ENCODE assay signal across 14 cellular contexts in genomic region chr4:15893967-15894366, GRCh38. TPM values are rescaled to one million over a fixed set of nuclear protein-coding genes. Genes with fewer than 3 reads are reported as not detected.
A peak's percentile ranks its signal among the peaks of the same experiment; 100 is the strongest.
DNase-seq lines count a peak whose midpoint lies in the region; FAIRE-seq lines count a peak whose summit lies in the region.
"Had no signal": no experiment of that assay in that cellular context is flagged by ENCODE, and none has a peak within 500 bp of the region (broad histone marks: within the 10 kb centered on the region; RNA-seq: fewer than 3 reads in every experiment).

No MANE protein-coding gene starts in this region.

- CTCF ChIA-PET in CD8-positive, alpha-beta memory T cell (lab: Charles Lee): interaction anchor here (1.2 kb wide), 1 partner anchor 11 kb away, joined by 3 read pairs; no protein-coding TSS in a partner anchor

- no peak overlapping the region for H3K27ac ChIP-seq in CD8-positive, alpha-beta memory T cell (ENCODE audit: low read depth, low read length)
- H3K27ac ChIP-seq: tibial artery had no signal

- no peaks in the 10 kb centered on the region for H3K4me1 ChIP-seq in CD8-positive, alpha-beta memory T cell (ENCODE audit: insufficient read depth, low read length)
- H3K4me1 ChIP-seq: tibial artery had no signal

- no peak overlapping the region for H3K4me3 Mint-ChIP-seq in CD8-positive, alpha-beta memory T cell
- no peak overlapping the region for H3K4me3 Mint-ChIP-seq in activated T-helper 1 cell treated with anti-CD3 and anti-CD28 coated beads, Interleukin-12 subunit alpha, Interleukin-12 subunit beta, Interleukin-2, Interleukin-4 antibody, amounts not matched to agents 30 ng/mL and 10 ng/mL and 1 ng/mL, durations not matched to agents 14 hours and 24 hours and 36 hours
- H3K4me3 Mint-ChIP-seq: activated CD8-positive, alpha-beta memory T cell treated with anti-CD3 and anti-CD28 coated beads, Interleukin-2, amount 10 ng/mL, durations not matched to agents 7 days and 5 days; naive thymus-derived CD8-positive, alpha-beta T cell had no signal

- no peak overlapping the region for H3K4me3 ChIP-seq in skeletal muscle cell (ENCODE audit: low read depth, low read length)
- H3K4me3 ChIP-seq in CD8-positive, alpha-beta memory T cell (ENCODE audit: low read length): no peak overlapping the region
- H3K4me3 ChIP-seq: tibial artery had no signal

- no peaks in the 10 kb centered on the region for H3K4me1 Mint-ChIP-seq in CD8-positive, alpha-beta memory T cell
- no peaks in the 10 kb centered on the region for H3K4me1 Mint-ChIP-seq in activated T-helper 1 cell treated with anti-CD3 and anti-CD28 coated beads, Interleukin-12 subunit alpha, Interleukin-12 subunit beta, Interleukin-2, Interleukin-4 antibody, amounts not matched to agents 30 ng/mL and 10 ng/mL and 1 ng/mL, durations not matched to agents 14 hours and 24 hours and 36 hours (ENCODE audit: low read depth)
- H3K4me1 Mint-ChIP-seq: activated CD8-positive, alpha-beta memory T cell treated with anti-CD3 and anti-CD28 coated beads, Interleukin-2, amount 10 ng/mL, durations not matched to agents 7 days and 5 days had no signal

- no peaks in the 10 kb centered on the region for H3K9me3 ChIP-seq in CD8-positive, alpha-beta memory T cell (ENCODE audit: low read length)
- H3K9me3 ChIP-seq: tibial artery had no signal

- peak; percentile 88 for FAIRE-seq in RCC 7860 (lab: Jason Lieb, UNC)

- intact Hi-C loops in activated T-helper 1 cell treated with anti-CD3 and anti-CD28 coated beads, Interleukin-12 subunit alpha, Interleukin-12 subunit beta, Interleukin-2, Interleukin-4 antibody, amounts not matched to agents 30 ng/mL and 10 ng/mL and 1 ng/mL, durations not matched to agents 14 hours and 24 hours and 36 hours (cut with micrococcal nuclease): no loop called here

- H3K27me3 ChIP-seq in CD8-positive, alpha-beta memory T cell (ENCODE audit: insufficient read depth, low read length, poor library complexity, severe bottlenecking): no peaks in the 10 kb centered on the region
- H3K27me3 ChIP-seq: tibial artery had no signal

- no peak overlapping the region for H3K27ac Mint-ChIP-seq in CD8-positive, alpha-beta memory T cell
- no peak overlapping the region for H3K27ac Mint-ChIP-seq in activated T-helper 1 cell treated with anti-CD3 and anti-CD28 coated beads, Interleukin-12 subunit alpha, Interleukin-12 subunit beta, Interleukin-2, Interleukin-4 antibody, amounts not matched to agents 30 ng/mL and 10 ng/mL and 1 ng/mL, durations not matched to agents 14 hours and 24 hours and 36 hours
- H3K27ac Mint-ChIP-seq: activated CD8-positive, alpha-beta memory T cell treated with anti-CD3 and anti-CD28 coated beads, Interleukin-2, amount 10 ng/mL, durations not matched to agents 7 days and 5 days; naive thymus-derived CD8-positive, alpha-beta T cell had no signal

- no peaks in the 10 kb centered on the region for H3K36me3 ChIP-seq in CD8-positive, alpha-beta memory T cell (ENCODE audit: insufficient read depth, low read length)
- H3K36me3 ChIP-seq: tibial artery had no signal

- H3K9me3 Mint-ChIP-seq in CD8-positive, alpha-beta memory T cell: no peaks in the 10 kb centered on the region
- no peaks in the 10 kb centered on the region for H3K9me3 Mint-ChIP-seq in activated T-helper 1 cell treated with anti-CD3 and anti-CD28 coated beads, Interleukin-12 subunit alpha, Interleukin-12 subunit beta, Interleukin-2, Interleukin-4 antibody, amounts not matched to agents 30 ng/mL and 10 ng/mL and 1 ng/mL, durations not matched to agents 14 hours and 24 hours and 36 hours
- H3K9me3 Mint-ChIP-seq: naive thymus-derived CD8-positive, alpha-beta T cell had no signal

- POLR2A ChIA-PET in CD8-positive, alpha-beta memory T cell (lab: Charles Lee): no interaction called here

- DNase-seq in EH (ENCODE audit: low read depth) (peak; percentile 94), RCC 7860 (ENCODE audit: low spot score) (peak; percentile 98), fibroblast of gingiva (ENCODE audit: low read depth) (peak; percentile 83), skeletal muscle cell (ENCODE audit: low read depth) (peak; percentile 80), DMS114 treated with DMSO at 0.1 percent for 48 hours (lab: John Stamatoyannopoulos, UW; ENCODE audit: unreplicated experiment) (no peak)
- DNase-seq in CD8-positive, alpha-beta memory T cell: no peak
- DNase-seq in activated T-helper 1 cell treated with anti-CD3 and anti-CD28 coated beads, Interleukin-12 subunit alpha, Interleukin-12 subunit beta, Interleukin-2, Interleukin-4 antibody, amounts not matched to agents 30 ng/mL and 10 ng/mL and 1 ng/mL, durations not matched to agents 14 hours and 24 hours and 36 hours (ENCODE audit: low spot score): no peak
- no peak for DNase-seq in activated CD4-positive, CD25-positive, alpha-beta regulatory T cell (lab: John Stamatoyannopoulos, UW)
- DNase-seq: activated CD8-positive, alpha-beta memory T cell treated with anti-CD3 and anti-CD28 coated beads, Interleukin-2, amount 10 ng/mL, durations not matched to agents 7 days and 5 days; hypothalamus; naive thymus-derived CD8-positive, alpha-beta T cell; NCI-H2171 treated with DMSO at 0.1 percent for 48 hours; tibial artery had no signal

- H3K27me3 Mint-ChIP-seq in CD8-positive, alpha-beta memory T cell: peaks cover 14 to 58% of the 10 kb centered on the region in 2 donors
- H3K27me3 Mint-ChIP-seq in activated T-helper 1 cell treated with anti-CD3 and anti-CD28 coated beads, Interleukin-12 subunit alpha, Interleukin-12 subunit beta, Interleukin-2, Interleukin-4 antibody, amounts not matched to agents 30 ng/mL and 10 ng/mL and 1 ng/mL, durations not matched to agents 14 hours and 24 hours and 36 hours (ENCODE audit: insufficient read depth): peaks cover 25% of the 10 kb centered on the region

- H3K36me3 Mint-ChIP-seq in CD8-positive, alpha-beta memory T cell: no peaks in the 10 kb centered on the region
- H3K36me3 Mint-ChIP-seq in activated T-helper 1 cell treated with anti-CD3 and anti-CD28 coated beads, Interleukin-12 subunit alpha, Interleukin-12 subunit beta, Interleukin-2, Interleukin-4 antibody, amounts not matched to agents 30 ng/mL and 10 ng/mL and 1 ng/mL, durations not matched to agents 14 hours and 24 hours and 36 hours (ENCODE audit: low read depth): no peaks in the 10 kb centered on the region
- H3K36me3 Mint-ChIP-seq: activated CD8-positive, alpha-beta memory T cell treated with anti-CD3 and anti-CD28 coated beads, Interleukin-2, amount 10 ng/mL, durations not matched to agents 7 days and 5 days; naive thymus-derived CD8-positive, alpha-beta T cell had no signal

RNA-seq across cellular contexts. Expression of gene FGFBP1, which starts 44.6 kb away (rescaled TPM):
- not detected for total RNA-seq in CD8-positive, alpha-beta memory T cell
- polyA plus RNA-seq in CD8-positive, alpha-beta memory T cell: not detected
- total RNA-seq in activated T-helper 1 cell treated with anti-CD3 and anti-CD28 coated beads, Interleukin-12 subunit alpha, Interleukin-12 subunit beta, Interleukin-2, Interleukin-4 antibody, amounts not matched to agents 30 ng/mL and 10 ng/mL and 1 ng/mL, durations not matched to agents 14 hours and 24 hours and 36 hours: not detected in 2 replicates
- total RNA-seq: activated CD8-positive, alpha-beta memory T cell treated with anti-CD3 and anti-CD28 coated beads, Interleukin-2, amount 10 ng/mL, durations not matched to agents 7 days and 5 days; cardiac septum; naive thymus-derived CD8-positive, alpha-beta T cell had no signal
- polyA plus RNA-seq: naive thymus-derived CD8-positive, alpha-beta T cell had no signal

Comparison
In these comparisons a context has a peak if more than half of its experiments do, and no peak if none do; other contexts are left out.
1. DNase-seq: peak in EH (single experiment), RCC 7860 (single experiment), fibroblast of gingiva (single experiment) and skeletal muscle cell (single experiment); none in CD8-positive, alpha-beta memory T cell (0 of 5), DMS114 treated with DMSO at 0.1 percent for 48 hours (single experiment), activated T-helper 1 cell treated with anti-CD3 and anti-CD28 coated beads, Interleukin-12 subunit alpha, Interleukin-12 subunit beta, Interleukin-2, Interleukin-4 antibody, amounts not matched to agents 30 ng/mL and 10 ng/mL and 1 ng/mL, durations not matched to agents 14 hours and 24 hours and 36 hours (single experiment) and activated CD4-positive, CD25-positive, alpha-beta regulatory T cell (0 of 4).